Comparison of ENCODE assay signal across 18 cellular contexts in genomic region chr5:119420173-119420572, GRCh38. TPM values are rescaled to one million over a fixed set of nuclear protein-coding genes. Genes with fewer than 3 reads are reported as not detected.
DNase-seq lines count a peak whose midpoint lies in the region; ATAC-seq, FAIRE-seq and TF ChIP-seq lines count a peak whose summit lies in the region.
"Had no signal": no experiment of that assay in that cellular context is flagged by ENCODE, and none has a peak within 500 bp of the region (broad histone marks: within the 10 kb centered on the region; RNA-seq: fewer than 3 reads in every experiment).

No MANE protein-coding gene starts in this region.

- no peak overlapping the region for H3K4me3 Mint-ChIP-seq in Calu3 (ENCODE audit: low read depth, unreplicated experiment)
- H3K4me3 Mint-ChIP-seq: activated CD8-positive, alpha-beta memory T cell treated with anti-CD3 and anti-CD28 coated beads, Interleukin-2, amount 10 ng/mL, durations not matched to agents 7 days and 5 days had no signal

- peak; percentile 75 for DNase-seq in Calu3
- DNase-seq in NB4 (ENCODE audit: low read depth): peak; percentile 74
- peak; percentile 49 for DNase-seq in prostate gland (ENCODE audit: low spot score)
- no peak for DNase-seq in NCI-H748 (lab: John Stamatoyannopoulos, UW; ENCODE audit: unreplicated experiment)
- no peak for DNase-seq in aorta
- no peak for DNase-seq in NCI-H524 treated with DMSO at 0.1 percent for 48 hours (lab: John Stamatoyannopoulos, UW)
- DNase-seq in small intestine: no peak
- DNase-seq: activated CD8-positive, alpha-beta memory T cell treated with anti-CD3 and anti-CD28 coated beads, Interleukin-2, amount 10 ng/mL, durations not matched to agents 7 days and 5 days; activated naive CD4-positive, alpha-beta T cell; heart right ventricle; NCI-H1092 treated with DMSO at 0.1 percent for 48 hours; NK-92 treated with Interleukin-12 subunit alpha and Interleukin-12 subunit beta, amount 100 ng/mL, for 24 hours; stimulated activated CD4-positive, alpha-beta T cell treated with anti-CD3 and anti-CD28 coated beads, Interleukin-4, amount 100 ng/mL, for 1 hour had no signal

- intact Hi-C loops in Calu3 (cut with micrococcal nuclease; ENCODE audit: unreplicated experiment) (no loop called here), prostate gland (cut with DNase I) (no loop called here), aorta (cut with DNase I) (no loop called here)

- H3K4me1 Mint-ChIP-seq in Calu3 (ENCODE audit: low read depth, unreplicated experiment): peaks cover 32% of the 10 kb centered on the region

- FAIRE-seq in small intestine (lab: Jason Lieb, UNC): no peak
- FAIRE-seq: islet of Langerhans had no signal

- no TSS peak for BruUV-seq in Calu3 (replicated peaks; lab: Mats Ljungman, UMichigan)

- H3K4me1 ChIP-seq in prostate gland (replicated peaks) (peaks cover 9% of the 10 kb centered on the region), aorta (ENCODE audit: control insufficient read depth in 1 of 2, insufficient read depth in 2 of 2, low read length in 2 of 2) (no peaks in the 10 kb centered on the region), small intestine (ENCODE audit: control insufficient read depth in 2 of 2, insufficient read depth in 1 of 2, low read depth in 1 of 2, low read length in 1 of 2) (no peaks in the 10 kb centered on the region)

- H3K27me3 Mint-ChIP-seq in Calu3 (ENCODE audit: unreplicated experiment): no peaks in the 10 kb centered on the region

- H3K4me3 ChIP-seq in NB4 (ENCODE audit: low read depth, low read length): no peak overlapping the region
- H3K4me3 ChIP-seq in prostate gland: no peak overlapping the region
- H3K4me3 ChIP-seq in aorta (ENCODE audit: low read length in 2 of 2): no peak overlapping the region
- no peak overlapping the region for H3K4me3 ChIP-seq in small intestine (ENCODE audit: low read depth in 1 of 2, low read length in 2 of 2)
- H3K4me3 ChIP-seq: esophagus muscularis mucosa, heart right ventricle had no signal

- no peaks in the 10 kb centered on the region for H3K9me3 Mint-ChIP-seq in Calu3 (ENCODE audit: low read depth, unreplicated experiment)

- 31% methylated on average over 3 of the region's 3 CpGs for WGBS in prostate gland
- 90 to 91% methylated on average over 3 of the region's 3 CpGs for WGBS in aorta, 2 donors
- 65 to 81% (median 76%) methylated on average over 3 of the region's 3 CpGs for WGBS in small intestine, 3 donors

- H3K27ac ChIP-seq in VCaP: peak overlapping the region; percentile 13; the same call in 1 of the 2 replicates
- H3K27ac ChIP-seq in prostate gland: no peak overlapping the region
- no peak overlapping the region for H3K27ac ChIP-seq in aorta (ENCODE audit: low read depth in 1 of 2, low read length in 2 of 2)
- no peak overlapping the region for H3K27ac ChIP-seq in small intestine (ENCODE audit: low read depth in 1 of 2, low read length in 1 of 2)
- H3K27ac ChIP-seq: esophagus muscularis mucosa had no signal

- H3K27me3 ChIP-seq in prostate gland (replicated peaks; ENCODE audit: insufficient read depth): no peaks in the 10 kb centered on the region
- H3K27me3 ChIP-seq in aorta (ENCODE audit: control insufficient read depth in 1 of 2, insufficient read depth in 2 of 2, low read length in 1 of 2): no peaks in the 10 kb centered on the region
- H3K27me3 ChIP-seq in small intestine (ENCODE audit: control insufficient read depth in 2 of 2, insufficient read depth in 2 of 2, low read length in 2 of 2): no peaks in the 10 kb centered on the region
- H3K27me3 ChIP-seq: esophagus muscularis mucosa had no signal

- H3K36me3 Mint-ChIP-seq in Calu3 (ENCODE audit: insufficient read depth, unreplicated experiment): no peaks in the 10 kb centered on the region
- H3K36me3 Mint-ChIP-seq: activated CD8-positive, alpha-beta memory T cell treated with anti-CD3 and anti-CD28 coated beads, Interleukin-2, amount 10 ng/mL, durations not matched to agents 7 days and 5 days had no signal

- no peak for TF ChIP-seq CTCF in Calu3 (IDR thresholded peaks at IDR 0.05; ENCODE audit: unreplicated experiment)
- TF ChIP-seq CTCF in NB4 (IDR thresholded peaks at IDR 0.05; ENCODE audit: low read depth, low read length): no peak
- no peak for TF ChIP-seq CTCF in VCaP (conservative IDR thresholded peaks at IDR 0.05)
- no peak for TF ChIP-seq CTCF in prostate gland (IDR thresholded peaks at IDR 0.05)

- peak overlapping the region; percentile 37 for H3K27ac Mint-ChIP-seq in Calu3 (ENCODE audit: unreplicated experiment)
- H3K27ac Mint-ChIP-seq: activated CD8-positive, alpha-beta memory T cell treated with anti-CD3 and anti-CD28 coated beads, Interleukin-2, amount 10 ng/mL, durations not matched to agents 7 days and 5 days had no signal

- no peak for ATAC-seq in aorta (ENCODE audit: low FRiP score)
- ATAC-seq: activated CD8-positive, alpha-beta memory T cell treated with anti-CD3 and anti-CD28 coated beads, Interleukin-2, amount 10 ng/mL, durations not matched to agents 7 days and 5 days; HCT116; heart right ventricle; sciatic nerve had no signal

- no peaks in the 10 kb centered on the region for H3K9me3 ChIP-seq in prostate gland
- H3K9me3 ChIP-seq in aorta (ENCODE audit: control insufficient read depth, low read length): no peaks in the 10 kb centered on the region
- no peaks in the 10 kb centered on the region for H3K9me3 ChIP-seq in small intestine (ENCODE audit: control insufficient read depth, low read depth)
- H3K9me3 ChIP-seq: esophagus muscularis mucosa, heart right ventricle had no signal

- CTCF ChIA-PET in Calu3 (lab: Charles Lee): no interaction called here

- H3K36me3 ChIP-seq in prostate gland (no peaks in the 10 kb centered on the region), aorta (ENCODE audit: control insufficient read depth in 1 of 2, insufficient read depth in 2 of 2, low read length in 1 of 2) (no peaks in the 10 kb centered on the region), small intestine (ENCODE audit: control insufficient read depth in 2 of 2, insufficient read depth in 2 of 2, low read length in 2 of 2) (no peaks in the 10 kb centered on the region)
- H3K36me3 ChIP-seq: esophagus muscularis mucosa, heart right ventricle had no signal

- no peak for TF ChIP-seq POLR2A in NB4 (IDR thresholded peaks at IDR 0.05; ENCODE audit: extremely low read depth, insufficient read length)
- TF ChIP-seq POLR2A in prostate gland (IDR thresholded peaks at IDR 0.05): no peak

RNA-seq across cellular contexts. Expression of gene HSD17B4, which starts 32.1 kb away (rescaled TPM):
- 246 and 265 TPM in 2 replicates for total RNA-seq in Calu3 (2022)
- total RNA-seq in prostate gland: 100 to 1,000 TPM in 1 of 2 donors, 10 to 100 TPM in 1; 93.7 to 225 TPM
- 100 to 1,000 TPM; 138 to 157 TPM for total RNA-seq in aorta
- polyA plus RNA-seq in aorta: 100 to 1,000 TPM; 170 to 172 TPM
- 100 to 1,000 TPM; 213 to 424 (median 262) TPM for polyA plus RNA-seq in small intestine

Comparison
In these comparisons a context has a peak if more than half of its experiments do, and no peak if none do; other contexts are left out.
1. DNase-seq: peak in Calu3 (single experiment), NB4 (single experiment) and prostate gland (single experiment); none in NCI-H748 (single experiment), aorta (0 of 2), NCI-H524 treated with DMSO at 0.1 percent for 48 hours (single experiment) and small intestine (single experiment).